ENCODE assay signal across 8 cellular contexts in genomic region chr4:8228319-8229250, GRCh38. TPM values are rescaled to one million over a fixed set of nuclear protein-coding genes. Genes with fewer than 3 reads are reported as not detected.
A peak's percentile ranks its signal among the peaks of the same experiment; 100 is the strongest.
DNase-seq lines count a peak whose midpoint lies in the region; ATAC-seq and TF ChIP-seq lines count a peak whose summit lies in the region.

No MANE protein-coding gene starts in this region.

- TF ChIP-seq CTCF in RWPE1 (conservative IDR thresholded peaks at IDR 0.05; ENCODE audit: low read depth) (no peak), left ventricle myocardium inferior (IDR thresholded peaks at IDR 0.05; ENCODE audit: borderline replicate concordance) (no peak)

- H3K4me3 ChIP-seq in left ventricle myocardium inferior, result no peak overlapping the region

- H3K4me1 ChIP-seq in left ventricle myocardium inferior, result peaks cover 18% of the 10 kb centered on the region

- POLR2A ChIA-PET in RWPE1 (lab: Yijun Ruan, JAX; ENCODE audit: low non-redundant PET), result no interaction called here

- no peaks in the 10 kb centered on the region for H3K27me3 ChIP-seq in left ventricle myocardium inferior (ENCODE audit: low read depth)

- H3K27ac ChIP-seq in RWPE1, result peak overlapping the region; percentile 82
- peak overlapping the region; percentile 45 for H3K27ac ChIP-seq in left ventricle myocardium inferior (replicated peaks)

- peak; percentile 76 for DNase-seq in Right ventricle myocardium inferior (ENCODE audit: missing footprints)
- DNase-seq in cardiac septum (ENCODE audit: low spot score), result no peak
- DNase-seq in RWPE1 (ENCODE audit: low spot score), result peak; percentile 42
- DNase-seq in activated naive CD4-positive, alpha-beta T cell treated with anti-CD3 and anti-CD28 coated beads, Interleukin-2, amount 50 U/mL, for 16 hours, result peak; percentile 82
- DNase-seq in left ventricle myocardium inferior, result peak; percentile 70
- peak; percentile 22 to 47 for DNase-seq in stimulated activated CD4-positive, alpha-beta T cell treated with anti-CD3 and anti-CD28 coated beads, Interleukin-1b, Interleukin-23, amount 100 ng/mL, for 1 hour (ENCODE audit: low read depth in 2 of 2)
- no peak for DNase-seq in NCI-H446 treated with DMSO at 0.1 percent for 48 hours (lab: John Stamatoyannopoulos, UW)

- intact Hi-C loops in Right ventricle myocardium inferior (cut with DNase I) (no loop called here), cardiac septum (cut with DNase I) (no loop called here), left ventricle myocardium inferior (cut with micrococcal nuclease) (no loop called here)

- ATAC-seq in Right ventricle myocardium inferior (peak; percentile 71), HG03103 (IDR thresholded peaks at IDR 0.05; ENCODE audit: low read depth, unreplicated experiment) (peak; percentile 62)

- H3K9me3 ChIP-seq in left ventricle myocardium inferior (replicated peaks), result no peaks in the 10 kb centered on the region

- peaks cover 13% of the 10 kb centered on the region for H3K36me3 ChIP-seq in left ventricle myocardium inferior

- CTCF ChIA-PET in RWPE1 (lab: Yijun Ruan, JAX), result no interaction called here

RNA-seq across cellular contexts. Expression of gene SH3TC1, which starts 29.5 kb away (rescaled TPM):
- total RNA-seq in Right ventricle myocardium inferior (11.2 TPM), cardiac septum (16.5 TPM), left ventricle myocardium inferior (13.6 TPM)

RNA-seq across cellular contexts. Expression of gene HTRA3, which starts 41.0 kb away (rescaled TPM):
- total RNA-seq in Right ventricle myocardium inferior (131 TPM), cardiac septum (50.8 TPM), left ventricle myocardium inferior (119 TPM)

Comparison
In these comparisons a context has a peak if more than half of its experiments do, and no peak if none do; other contexts are left out.
1. DNase-seq: peak in Right ventricle myocardium inferior (single experiment), RWPE1 (single experiment), activated naive CD4-positive, alpha-beta T cell treated with anti-CD3 and anti-CD28 coated beads, Interleukin-2, amount 50 U/mL, for 16 hours (single experiment), left ventricle myocardium inferior (single experiment) and stimulated activated CD4-positive, alpha-beta T cell treated with anti-CD3 and anti-CD28 coated beads, Interleukin-1b, Interleukin-23, amount 100 ng/mL, for 1 hour (2 of 2); none in cardiac septum (single experiment) and NCI-H446 treated with DMSO at 0.1 percent for 48 hours (single experiment).